In the genomic region with DNA sequence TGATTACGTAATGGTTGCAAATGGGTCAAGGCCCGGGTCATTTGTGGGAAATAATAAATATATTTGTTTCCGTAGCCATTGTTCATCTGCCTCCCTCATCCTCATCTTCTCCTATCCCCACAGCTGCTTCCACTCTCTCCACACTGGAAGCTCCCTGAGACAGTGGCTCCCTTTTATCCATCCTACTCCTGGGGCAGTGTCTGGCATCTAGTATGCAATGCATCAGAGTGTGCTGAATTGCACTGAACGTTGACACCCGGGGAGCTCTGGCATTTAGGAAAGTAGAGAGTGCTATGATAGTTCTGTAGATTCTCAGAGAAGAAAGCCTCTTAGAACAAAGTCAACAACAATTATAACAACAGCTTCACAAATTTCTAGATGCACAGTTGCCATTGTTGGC, we compare ENCODE assay signal across 14 cellular contexts.
"Had no signal": no experiment of that assay in that cellular context is flagged by ENCODE, and none has a peak within 500 bp of the region (broad histone marks: within the 10 kb centered on the region; RNA-seq: fewer than 3 reads in every experiment).

No MANE protein-coding gene starts in this region.

- H3K4me3 ChIP-seq: gastroesophageal sphincter, hepatocyte, lung, mucosa of descending colon, tibial nerve had no signal

- H3K27me3 ChIP-seq: gastroesophageal sphincter, hepatocyte, tibial nerve had no signal

- DNase-seq: activated CD4-positive, alpha-beta T cell treated with anti-CD3 and anti-CD28 coated beads, Interleukin-2, amount 50 U/mL, for 4 hours; activated CD4-positive, CD25-positive, alpha-beta regulatory T cell treated with anti-CD3 and anti-CD28 coated beads, Interleukin-2, amount 50 U/mL, for 72 hours; activated gamma-delta T cell treated with Interleukin-2 at 50 U/mL for 16 hours; activated naive CD8-positive, alpha-beta T cell treated with anti-CD3 and anti-CD28 coated beads, Interleukin-2, amount 10 ng/mL, durations not matched to agents 7 days and 5 days; activated T-cell treated with anti-CD3 and anti-CD28 coated beads, Interleukin-2, amount 50 U/mL, for 48 hours; cortex of kidney; effector memory CD4-positive, alpha-beta T cell; mucosa of descending colon; natural killer cell; stimulated activated CD4-positive, alpha-beta T cell treated with anti-CD3 and anti-CD28 coated beads, Interleukin-15, amount 100 ng/mL, for 24 hours had no signal

- H3K9me3 ChIP-seq: gastroesophageal sphincter, mucosa of descending colon, tibial nerve had no signal

- H3K36me3 ChIP-seq: gastroesophageal sphincter, tibial nerve had no signal

- H3K79me2 ChIP-seq: hepatocyte had no signal

- H2AFZ ChIP-seq: hepatocyte had no signal

- H3K27ac ChIP-seq: gastroesophageal sphincter, hepatocyte, tibial nerve had no signal

- H3K4me2 ChIP-seq: hepatocyte had no signal
